In genomic region chr16:49881890-49882289, GRCh38 we compare ENCODE assay signal across 36 cellular contexts. TPM values are rescaled to one million over a fixed set of nuclear protein-coding genes. Genes with fewer than 3 reads are reported as not detected.
"Had no signal": no experiment of that assay in that cellular context is flagged by ENCODE, and none has a peak within 500 bp of the region (broad histone marks: within the 10 kb centered on the region; RNA-seq: fewer than 3 reads in every experiment).

No MANE protein-coding gene starts in this region.

- ATAC-seq: activated CD8-positive, alpha-beta T cell treated with anti-CD3 and anti-CD28 coated beads for 36 hours; activated naive CD4-positive, alpha-beta T cell treated with anti-CD3 and anti-CD28 coated beads, Interleukin-2, amount 50 U/mL, for 72 hours; activated T-cell treated with anti-CD3 and anti-CD28 coated beads, Interleukin-2, amount 50 U/mL, for 4 hours; activated T-cell treated with anti-CD3 and anti-CD28 coated beads, Interleukin-2, amount 50 U/mL, for 72 hours; activated T-helper 17 cell treated with anti-CD3 and anti-CD28 coated beads, Interleukin-2, amount 50 U/mL, for 72 hours had no signal

- H3K27ac ChIP-seq: adrenal gland, cardiac muscle cell, VCaP had no signal

- FAIRE-seq: astrocyte, bronchial epithelial cell, TTC549 had no signal

- DNase-seq: activated B cell treated with CpG ODN at 0.5 μM for 24 hours; activated CD4-positive, alpha-beta memory T cell treated with anti-CD3 and anti-CD28 coated beads for 36 hours; activated CD4-positive, alpha-beta T cell treated with anti-CD3 and anti-CD28 coated beads for 4 hours; activated CD4-positive, alpha-beta T cell treated with anti-CD3 and anti-CD28 coated beads, Interleukin-2, amount 10 ng/mL, durations not matched to agents 24 days and 14 days; activated CD4-positive, alpha-beta T cell treated with anti-CD3 and anti-CD28 coated beads, Interleukin-2, amount 50 U/mL, for 1 hour; activated CD4-positive, alpha-beta T cell treated with anti-CD3 and anti-CD28 coated beads, Interleukin-2, amount 50 U/mL, for 4 hours; activated CD4-positive, CD25-positive, alpha-beta regulatory T cell treated with anti-CD3 and anti-CD28 coated beads, Interleukin-2, amount 50 U/mL, for 72 hours; activated CD8-positive, alpha-beta memory T cell treated with anti-CD3 and anti-CD28 coated beads, Interleukin-2, amount 50 U/mL, for 4 hours; activated CD8-positive, alpha-beta T cell treated with anti-CD3 and anti-CD28 coated beads for 36 hours; activated effector memory CD4-positive, alpha-beta T cell treated with anti-CD3 and anti-CD28 coated beads, Interleukin-2, amount 50 U/mL, for 16 hours; activated gamma-delta T cell treated with Interleukin-2 at 50 U/mL for 16 hours; activated naive CD4-positive, alpha-beta T cell; activated naive CD4-positive, alpha-beta T cell treated with anti-CD3 and anti-CD28 coated beads for 36 hours; activated naive CD4-positive, alpha-beta T cell treated with anti-CD3 and anti-CD28 coated beads, Interleukin-2, amount 50 U/mL, for 16 hours; activated naive CD8-positive, alpha-beta T cell treated with anti-CD3 and anti-CD28 coated beads for 36 hours; activated T-cell treated with anti-CD3 and anti-CD28 coated beads for 4 hours; activated T-cell treated with anti-CD3 and anti-CD28 coated beads, Interleukin-2, amount 50 U/mL, for 1 hour; activated T-cell treated with anti-CD3 and anti-CD28 coated beads, Interleukin-2, amount 50 U/mL, for 4 hours; activated T-cell treated with anti-CD3 and anti-CD28 coated beads, Interleukin-2, amount 50 U/mL, for 72 hours; adrenal gland; amniotic stem cell; aorta; caudate nucleus; cerebellar nuclear complex; T-helper 1 cell; T-helper 2 cell; T-helper 9 cell had no signal

- H3K9me3 ChIP-seq: adrenal gland had no signal

- H3K36me3 ChIP-seq: adrenal gland, cardiac muscle cell had no signal

- H3K4me3 ChIP-seq: adrenal gland, cardiac muscle cell had no signal

- H3K27me3 ChIP-seq: adrenal gland, cardiac muscle cell had no signal

- H3K4me1 ChIP-seq: adrenal gland had no signal

RNA-seq across cellular contexts. Expression of gene ZNF423, which starts 26.0 kb away (rescaled TPM):
- total RNA-seq: activated B cell treated with CpG ODN at 0.5 μM for 24 hours; activated CD4-positive, alpha-beta memory T cell treated with anti-CD3 and anti-CD28 coated beads for 36 hours; activated CD4-positive, alpha-beta T cell treated with anti-CD3 and anti-CD28 coated beads, Interleukin-2, amount 10 ng/mL, durations not matched to agents 24 days and 14 days; activated CD8-positive, alpha-beta memory T cell treated with anti-CD3 and anti-CD28 coated beads for 36 hours; activated CD8-positive, alpha-beta T cell treated with anti-CD3 and anti-CD28 coated beads for 36 hours; activated naive CD8-positive, alpha-beta T cell treated with anti-CD3 and anti-CD28 coated beads for 36 hours; activated T-cell treated with anti-CD3 and anti-CD28 coated beads, Interleukin-2, amount 50 U/mL, for 72 hours; activated T-helper 1 cell treated with anti-CD3 and anti-CD28 coated beads, Interleukin-12 subunit alpha, Interleukin-12 subunit beta, Interleukin-2, Interleukin-4 antibody, amounts not matched to agents 30 ng/mL and 10 ng/mL and 1 ng/mL, durations not matched to agents 14 hours and 24 hours and 36 hours; activated T-helper 17 cell treated with anti-CD3 and anti-CD28 coated beads, Interleukin-2, amount 50 U/mL, for 72 hours had no signal
